In the genomic region with DNA sequence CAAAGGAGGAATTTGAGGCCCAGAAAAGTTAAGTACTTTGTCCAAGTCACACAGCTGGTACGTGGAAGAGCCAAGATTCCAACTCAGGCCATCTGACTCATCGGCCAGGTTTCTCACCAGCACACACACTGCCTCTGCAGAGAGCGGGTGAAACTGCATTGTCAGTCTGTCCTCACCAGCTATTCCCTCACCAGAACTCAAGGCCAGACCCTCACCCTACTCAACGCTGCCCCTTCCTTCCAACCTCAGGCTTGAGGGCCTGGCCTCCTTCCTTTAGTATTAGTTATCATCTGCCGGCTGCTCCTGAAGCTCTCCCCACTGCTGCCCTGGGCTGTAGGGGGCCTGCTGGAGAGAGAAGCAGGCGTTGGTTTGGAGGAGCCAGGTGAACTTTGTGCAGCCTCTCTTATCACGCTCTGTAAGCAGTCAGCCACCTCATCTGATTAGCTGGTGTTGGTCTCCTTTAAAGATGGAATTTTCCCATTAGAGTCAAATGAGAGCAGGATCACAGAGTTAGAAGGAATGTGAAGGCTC, we compare ENCODE assay signal across 1 cellular context.
TF ChIP-seq lines count a peak whose summit lies in the region.

No MANE protein-coding gene starts in this region.

TF ChIP-seq in H1, 55 proteins besides CTCF, POLR2A, EP300 and RAD21:
- no peak for TF ChIP-seq NRF1 (IDR thresholded peaks at IDR 0.05; ENCODE audit: low read depth, low read length)
